11 cellular contexts compared by ENCODE assay signal in genomic region chr14:29529418-29529817, GRCh38.
DNase-seq lines count a peak whose midpoint lies in the region; ATAC-seq, FAIRE-seq and TF ChIP-seq lines count a peak whose summit lies in the region.
"Had no signal": no experiment of that assay in that cellular context is flagged by ENCODE, and none has a peak within 500 bp of the region (broad histone marks: within the 10 kb centered on the region; RNA-seq: fewer than 3 reads in every experiment).

No MANE protein-coding gene starts in this region.

- ATAC-seq in HG03378 (IDR thresholded peaks at IDR 0.05; ENCODE audit: unreplicated experiment): no peak
- no peak for ATAC-seq in stimulated activated naive CD8-positive, alpha-beta T cell treated with anti-CD3 and anti-CD28 coated beads, Interleukin-15, Interleukin-2, amounts not matched to agents 100 U/mL and 50 U/mL, for 24 hours

- H3K4me2 ChIP-seq in neural progenitor cell: no peak overlapping the region

- FAIRE-seq in bronchial epithelial cell (lab: Jason Lieb, UNC): no peak
- FAIRE-seq: A204.1 had no signal

- no peaks in the 10 kb centered on the region for H3K36me3 Mint-ChIP-seq in neural progenitor cell

- H3K4me3 Mint-ChIP-seq in neural progenitor cell: peak overlapping the region; percentile 52

- H3K27me3 Mint-ChIP-seq in neural progenitor cell (ENCODE audit: insufficient read depth, low read depth): peaks cover 3% of the 10 kb centered on the region

- H3K27ac ChIP-seq in neural progenitor cell: no peak overlapping the region
- H3K27ac ChIP-seq: esophagus squamous epithelium had no signal

- H3K79me2 ChIP-seq in neural progenitor cell (ENCODE audit: low read depth): no peaks in the 10 kb centered on the region

- no peak overlapping the region for H3K4me3 ChIP-seq in bronchial epithelial cell (ENCODE audit: low read depth, low read length)
- no peak overlapping the region for H3K4me3 ChIP-seq in neural progenitor cell
- H3K4me3 ChIP-seq: esophagus squamous epithelium had no signal

- peaks cover 8% of the 10 kb centered on the region for H3K4me1 ChIP-seq in neural progenitor cell
- H3K4me1 ChIP-seq: esophagus squamous epithelium had no signal

- TF ChIP-seq CTCF in bronchial epithelial cell (IDR thresholded peaks at IDR 0.05; ENCODE audit: insufficient read depth, low read length, severe bottlenecking) (peak; percentile 15), neural progenitor cell (IDR thresholded peaks at IDR 0.05) (peak; percentile 70)

- H4K20me1 ChIP-seq in neural progenitor cell (ENCODE audit: low read depth): no peaks in the 10 kb centered on the region

- DNase-seq in NCI-H1417 (lab: John Stamatoyannopoulos, UW) (peak in 2 of 3 experiments; percentile 13 to 65), NCI-H1417 treated with DMSO at 0.1 percent for 48 hours (lab: John Stamatoyannopoulos, UW) (no peak), Kasumi-1 (lab: John Stamatoyannopoulos, UW) (peak; percentile 23 to 53), bronchial epithelial cell (ENCODE audit: low read depth) (no peak), neural progenitor cell (ENCODE audit: low spot score) (peak; percentile 37), NCI-H2196 treated with DMSO at 0.1 percent for 48 hours (lab: John Stamatoyannopoulos, UW; ENCODE audit: unreplicated experiment) (no peak)
- DNase-seq in stimulated activated naive CD8-positive, alpha-beta T cell treated with anti-CD3 and anti-CD28 coated beads, Interleukin-15, Interleukin-2, amounts not matched to agents 100 U/mL and 50 U/mL, for 24 hours: no peak
- DNase-seq: activated effector memory CD4-positive, alpha-beta T cell treated with Interleukin-2 at 50 U/mL for 16 hours; esophagus squamous epithelium had no signal

- H3K27me3 ChIP-seq in bronchial epithelial cell (ENCODE audit: control insufficient read depth, insufficient read depth, low read length): no peaks in the 10 kb centered on the region
- H3K27me3 ChIP-seq in neural progenitor cell: no peaks in the 10 kb centered on the region
- H3K27me3 ChIP-seq: esophagus squamous epithelium had no signal

- no peaks in the 10 kb centered on the region for H3K9me3 ChIP-seq in neural progenitor cell (ENCODE audit: low read depth)
- H3K9me3 ChIP-seq: esophagus squamous epithelium had no signal

- peaks cover 10% of the 10 kb centered on the region for H3K4me1 Mint-ChIP-seq in neural progenitor cell

- H3K9ac ChIP-seq in neural progenitor cell: no peak overlapping the region

- H3F3A ChIP-seq in neural progenitor cell (ENCODE audit: low read depth): peaks cover 9% of the 10 kb centered on the region

- H2AFZ ChIP-seq in neural progenitor cell (replicated peaks): no peak overlapping the region

- H3K36me3 ChIP-seq in bronchial epithelial cell (ENCODE audit: control insufficient read depth, insufficient read depth, low read length) (no peaks in the 10 kb centered on the region), neural progenitor cell (no peaks in the 10 kb centered on the region)
- H3K36me3 ChIP-seq: esophagus squamous epithelium had no signal

- no peaks in the 10 kb centered on the region for H3K9me3 Mint-ChIP-seq in neural progenitor cell

- peak overlapping the region; percentile 26 for H3K27ac Mint-ChIP-seq in neural progenitor cell

Comparison
In these comparisons a context has a peak if more than half of its experiments do, and no peak if none do; other contexts are left out.
1. DNase-seq: peak in NCI-H1417 (2 of 3), Kasumi-1 (2 of 2) and neural progenitor cell (single experiment); none in NCI-H1417 treated with DMSO at 0.1 percent for 48 hours (single experiment), bronchial epithelial cell (single experiment), stimulated activated naive CD8-positive, alpha-beta T cell treated with anti-CD3 and anti-CD28 coated beads, Interleukin-15, Interleukin-2, amounts not matched to agents 100 U/mL and 50 U/mL, for 24 hours (single experiment) and NCI-H2196 treated with DMSO at 0.1 percent for 48 hours (single experiment).